1 cellular context compared by ENCODE assay signal in the genomic region with DNA sequence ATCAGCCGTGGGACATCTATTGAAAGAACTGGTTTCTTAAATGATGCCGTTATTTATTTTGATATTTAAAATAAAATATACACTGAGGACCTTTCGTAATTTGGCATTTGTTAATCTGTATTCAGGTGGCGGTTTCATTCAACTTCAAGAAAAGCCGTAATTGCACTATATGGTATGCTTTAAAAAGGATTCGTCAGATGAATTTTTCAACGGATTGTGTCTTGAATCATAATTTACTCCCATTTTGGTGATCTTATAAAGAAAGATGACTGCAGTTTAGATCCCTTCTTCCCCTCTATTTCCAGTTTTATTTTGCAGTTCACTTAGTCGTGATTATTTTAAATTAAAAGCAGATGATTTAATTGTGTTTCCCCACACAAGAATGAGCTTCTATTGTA.
TF ChIP-seq lines count a peak whose summit lies in the region.

No MANE protein-coding gene starts in this region.

TF ChIP-seq in WTC11, 78 proteins besides CTCF, POLR2A, EP300 and RAD21 (continued from another document):
- TF ChIP-seq ATF2 (CRISPR knock-in tag; IDR thresholded peaks at IDR 0.05; ENCODE audit: borderline replicate concordance, low read depth), result no peak
